In the genomic region with DNA sequence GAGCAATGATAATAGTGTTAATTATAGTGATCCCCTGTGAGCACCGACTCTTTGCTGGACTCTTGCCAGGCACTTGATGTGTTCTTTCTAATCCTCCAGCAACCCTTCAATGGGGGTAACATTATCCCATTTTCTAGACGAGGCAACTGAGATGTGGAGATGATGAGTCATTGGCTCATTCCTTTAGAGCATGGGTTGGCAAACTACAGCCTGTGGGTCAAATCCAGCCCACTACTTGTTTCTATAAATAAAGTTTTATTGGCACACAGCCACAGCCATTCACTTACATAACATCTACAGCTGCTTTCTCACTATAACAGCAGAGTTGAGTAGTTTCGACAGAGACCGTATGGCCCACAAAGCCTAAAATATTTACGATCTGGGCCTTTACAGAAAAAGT, we compare ENCODE assay signal across 1 cellular context.
A peak's percentile ranks its signal among the peaks of the same experiment; 100 is the strongest.
TF ChIP-seq lines count a peak whose summit lies in the region.

No MANE protein-coding gene starts in this region.

TF ChIP-seq in K562, 482 proteins besides CTCF, POLR2A, EP300 and RAD21 (continued from another document):
- TF ChIP-seq, protein P1, sequence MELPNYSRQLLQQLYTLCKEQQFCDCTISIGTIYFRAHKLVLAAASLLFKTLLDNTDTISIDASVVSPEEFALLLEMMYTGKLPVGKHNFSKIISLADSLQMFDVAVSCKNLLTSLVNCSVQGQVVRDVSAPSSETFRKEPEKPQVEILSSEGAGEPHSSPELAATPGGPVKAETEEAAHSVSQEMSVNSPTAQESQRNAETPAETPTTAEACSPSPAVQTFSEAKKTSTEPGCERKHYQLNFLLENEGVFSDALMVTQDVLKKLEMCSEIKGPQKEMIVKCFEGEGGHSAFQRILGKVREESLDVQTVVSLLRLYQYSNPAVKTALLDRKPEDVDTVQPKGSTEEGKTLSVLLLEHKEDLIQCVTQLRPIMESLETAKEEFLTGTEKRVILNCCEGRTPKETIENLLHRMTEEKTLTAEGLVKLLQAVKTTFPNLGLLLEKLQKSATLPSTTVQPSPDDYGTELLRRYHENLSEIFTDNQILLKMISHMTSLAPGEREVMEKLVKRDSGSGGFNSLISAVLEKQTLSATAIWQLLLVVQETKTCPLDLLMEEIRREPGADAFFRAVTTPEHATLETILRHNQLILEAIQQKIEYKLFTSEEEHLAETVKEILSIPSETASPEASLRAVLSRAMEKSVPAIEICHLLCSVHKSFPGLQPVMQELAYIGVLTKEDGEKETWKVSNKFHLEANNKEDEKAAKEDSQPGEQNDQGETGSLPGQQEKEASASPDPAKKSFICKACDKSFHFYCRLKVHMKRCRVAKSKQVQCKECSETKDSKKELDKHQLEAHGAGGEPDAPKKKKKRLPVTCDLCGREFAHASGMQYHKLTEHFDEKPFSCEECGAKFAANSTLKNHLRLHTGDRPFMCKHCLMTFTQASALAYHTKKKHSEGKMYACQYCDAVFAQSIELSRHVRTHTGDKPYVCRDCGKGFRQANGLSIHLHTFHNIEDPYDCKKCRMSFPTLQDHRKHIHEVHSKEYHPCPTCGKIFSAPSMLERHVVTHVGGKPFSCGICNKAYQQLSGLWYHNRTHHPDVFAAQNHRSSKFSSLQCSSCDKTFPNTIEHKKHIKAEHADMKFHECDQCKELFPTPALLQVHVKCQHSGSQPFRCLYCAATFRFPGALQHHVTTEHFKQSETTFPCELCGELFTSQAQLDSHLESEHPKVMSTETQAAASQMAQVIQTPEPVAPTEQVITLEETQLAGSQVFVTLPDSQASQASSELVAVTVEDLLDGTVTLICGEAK (IDR thresholded peaks at IDR 0.05): peak; percentile 92
- TF ChIP-seq, protein P1 (CRISPR knock-in tag; IDR thresholded peaks at IDR 0.05): peak; percentile 84
- no peak for TF ChIP-seq POU5F1 (IDR thresholded peaks at IDR 0.05; ENCODE audit: borderline replicate concordance, low read depth, low read length, partially characterized antibody)
